Comparison of ENCODE assay signal across 12 cellular contexts in the genomic region with DNA sequence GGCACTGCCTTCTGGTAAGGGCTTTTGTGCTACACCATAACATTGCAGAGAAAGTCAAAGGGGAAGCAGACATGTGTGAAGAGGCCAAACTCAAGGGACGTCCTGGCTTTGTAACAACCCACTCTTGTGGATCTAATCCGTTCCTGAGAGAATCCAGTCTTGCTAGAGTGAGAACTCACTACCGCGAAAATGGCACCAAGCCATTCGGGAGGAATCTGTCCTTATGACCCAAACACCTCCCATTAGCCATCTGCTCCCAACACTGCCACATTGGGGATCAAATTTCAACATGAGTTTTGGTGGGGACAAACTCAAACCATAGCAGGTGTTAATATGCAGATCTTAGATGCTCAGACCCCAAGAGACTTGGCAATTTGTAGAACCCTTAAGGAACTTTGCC. TPM values are rescaled to one million over a fixed set of nuclear protein-coding genes. Genes with fewer than 3 reads are reported as not detected.
"Had no signal": no experiment of that assay in that cellular context is flagged by ENCODE, and none has a peak within 500 bp of the region (broad histone marks: within the 10 kb centered on the region; RNA-seq: fewer than 3 reads in every experiment).

No MANE protein-coding gene starts in this region.

RNA-seq across cellular contexts. Expression of gene DUOX2, which starts 34.8 kb away (rescaled TPM):
- total RNA-seq: activated naive CD4-positive, alpha-beta T cell treated with anti-CD3 and anti-CD28 coated beads for 36 hours; IMR-90; SJSA1; T-helper 1 cell treated with Interleukin-12 subunit alpha and Interleukin-12 subunit beta and Interleukin-4 antibody, amounts not matched to agents 30 ng/mL and 1 ng/mL, for 36 hours had no signal

RNA-seq across cellular contexts. Expression of gene DUOXA2, which starts 34.9 kb away (rescaled TPM):
- total RNA-seq: activated CD4-positive, alpha-beta memory T cell treated with anti-CD3 and anti-CD28 coated beads, Interleukin-2, amount 10 ng/mL, durations not matched to agents 7 days and 5 days; activated CD4-positive, alpha-beta T cell treated with anti-CD3 and anti-CD28 coated beads for 36 hours; activated CD8-positive, alpha-beta memory T cell treated with anti-CD3 and anti-CD28 coated beads for 36 hours; activated naive CD4-positive, alpha-beta T cell treated with anti-CD3 and anti-CD28 coated beads for 36 hours; astrocyte; IMR-90; MCF 10A; NCI-H460; OCI-LY7; Right ventricle myocardium inferior; SJSA1; T-helper 1 cell treated with Interleukin-12 subunit alpha and Interleukin-12 subunit beta and Interleukin-4 antibody, amounts not matched to agents 30 ng/mL and 1 ng/mL, for 36 hours had no signal

RNA-seq across cellular contexts. Expression of gene DUOXA1, which starts 50.5 kb away (rescaled TPM):
- total RNA-seq: activated CD4-positive, alpha-beta memory T cell treated with anti-CD3 and anti-CD28 coated beads, Interleukin-2, amount 10 ng/mL, durations not matched to agents 7 days and 5 days; activated CD8-positive, alpha-beta memory T cell treated with anti-CD3 and anti-CD28 coated beads for 36 hours; activated naive CD4-positive, alpha-beta T cell treated with anti-CD3 and anti-CD28 coated beads for 36 hours; IMR-90; OCI-LY7; SJSA1 had no signal

RNA-seq across cellular contexts. Expression of gene DUOX1, which starts 50.6 kb away (rescaled TPM):
- total RNA-seq: IMR-90, NCI-H460, OCI-LY7, SJSA1 had no signal
